Comparison of ENCODE assay signal across 21 cellular contexts in genomic region chr10:16819026-16819425, GRCh38. TPM values are rescaled to one million over a fixed set of nuclear protein-coding genes. Genes with fewer than 3 reads are reported as not detected.
DNase-seq lines count a peak whose midpoint lies in the region; ATAC-seq and TF ChIP-seq lines count a peak whose summit lies in the region.
"Had no signal": no experiment of that assay in that cellular context is flagged by ENCODE, and none has a peak within 500 bp of the region (broad histone marks: within the 10 kb centered on the region; RNA-seq: fewer than 3 reads in every experiment).

No MANE protein-coding gene starts in this region.

- H4K20me1 ChIP-seq in smooth muscle cell (ENCODE audit: low read depth), result no peaks in the 10 kb centered on the region

- H3K27me3 Mint-ChIP-seq in activated naive CD4-positive, alpha-beta T cell treated with anti-CD3 and anti-CD28 coated beads, Interleukin-2, amount 10 ng/mL, durations not matched to agents 7 days and 5 days, result peaks cover 9% of the 10 kb centered on the region
- peaks cover 8% of the 10 kb centered on the region for H3K27me3 Mint-ChIP-seq in endothelial cell (ENCODE audit: unreplicated experiment)
- H3K27me3 Mint-ChIP-seq: stimulated activated naive CD8-positive, alpha-beta T cell treated with anti-CD3 and anti-CD28 coated beads, Interleukin-15, Interleukin-2, amounts not matched to agents 100 ng/mL and 50 ng/mL, for 24 hours had no signal

- no peaks in the 10 kb centered on the region for H3K27me3 ChIP-seq in smooth muscle cell (ENCODE audit: low read depth)

- no peak overlapping the region for H3K4me3 Mint-ChIP-seq in activated naive CD4-positive, alpha-beta T cell treated with anti-CD3 and anti-CD28 coated beads, Interleukin-2, amount 10 ng/mL, durations not matched to agents 7 days and 5 days
- no peak overlapping the region for H3K4me3 Mint-ChIP-seq in endothelial cell (ENCODE audit: unreplicated experiment)

- peaks cover 26% of the 10 kb centered on the region for H3K36me3 Mint-ChIP-seq in activated naive CD4-positive, alpha-beta T cell treated with anti-CD3 and anti-CD28 coated beads, Interleukin-2, amount 10 ng/mL, durations not matched to agents 7 days and 5 days
- peaks cover 33% of the 10 kb centered on the region for H3K36me3 Mint-ChIP-seq in endothelial cell (ENCODE audit: low read depth, unreplicated experiment)

- H3F3A ChIP-seq in smooth muscle cell (ENCODE audit: low read depth), result peaks cover 9% of the 10 kb centered on the region

- no peak for DNase-seq in activated naive CD4-positive, alpha-beta T cell treated with anti-CD3 and anti-CD28 coated beads, Interleukin-2, amount 10 ng/mL, durations not matched to agents 7 days and 5 days
- no peak for DNase-seq in activated naive CD4-positive, alpha-beta T cell (lab: John Stamatoyannopoulos, UW)
- DNase-seq in NCI-H69 (lab: John Stamatoyannopoulos, UW) (peak; percentile 23), endothelial cell (ENCODE audit: low spot score) (no peak), smooth muscle cell (lab: John Stamatoyannopoulos, UW; ENCODE audit: unreplicated experiment) (no peak), anterior cingulate cortex (lab: John Stamatoyannopoulos, UW) (no peak)
- no peak for DNase-seq in central memory CD4-positive, alpha-beta T cell
- DNase-seq: activated CD4-positive, alpha-beta T cell treated with anti-CD3 and anti-CD28 coated beads for 48 hours; activated CD8-positive, alpha-beta memory T cell treated with anti-CD3 and anti-CD28 coated beads, Interleukin-2, amount 10 ng/mL, durations not matched to agents 7 days and 5 days; dermis blood vessel endothelial cell; left colon; NCI-H1436; NCI-H2081 treated with DMSO at 0.1 percent for 48 hours; nucleus accumbens; OCI-M1 had no signal

- H3K4me3 ChIP-seq in smooth muscle cell, result no peak overlapping the region
- H3K4me3 ChIP-seq: SK-N-MC had no signal

- peaks cover 25% of the 10 kb centered on the region for H3K79me2 ChIP-seq in smooth muscle cell (ENCODE audit: low read depth)

- no peak overlapping the region for H3K9ac ChIP-seq in smooth muscle cell (ENCODE audit: low read depth)

- H3K4me2 ChIP-seq in smooth muscle cell, result no peak overlapping the region

- peak overlapping the region; percentile 71 for H3K27ac Mint-ChIP-seq in activated naive CD4-positive, alpha-beta T cell treated with anti-CD3 and anti-CD28 coated beads, Interleukin-2, amount 10 ng/mL, durations not matched to agents 7 days and 5 days
- H3K27ac Mint-ChIP-seq in endothelial cell (ENCODE audit: unreplicated experiment), result peak overlapping the region; percentile 0
- H3K27ac Mint-ChIP-seq: GM23338 had no signal

- H3K9me3 Mint-ChIP-seq in activated naive CD4-positive, alpha-beta T cell treated with anti-CD3 and anti-CD28 coated beads, Interleukin-2, amount 10 ng/mL, durations not matched to agents 7 days and 5 days, result peaks cover 22% of the 10 kb centered on the region
- peaks cover 17% of the 10 kb centered on the region for H3K9me3 Mint-ChIP-seq in endothelial cell (ENCODE audit: unreplicated experiment)

- no peaks in the 10 kb centered on the region for H3K36me3 ChIP-seq in smooth muscle cell (ENCODE audit: low read depth)
- H3K36me3 ChIP-seq: thoracic aorta had no signal

- 79% methylated on average over 6 of the region's 6 CpGs for WGBS in smooth muscle cell (ENCODE audit: low lambda C conversion rate)

- no peaks in the 10 kb centered on the region for H3K9me3 ChIP-seq in smooth muscle cell (replicated peaks; ENCODE audit: low read depth)
- H3K9me3 ChIP-seq: thoracic aorta had no signal

- peaks cover 8% of the 10 kb centered on the region for H3K4me1 ChIP-seq in smooth muscle cell (ENCODE audit: low read depth)

- H3K4me1 Mint-ChIP-seq in activated naive CD4-positive, alpha-beta T cell treated with anti-CD3 and anti-CD28 coated beads, Interleukin-2, amount 10 ng/mL, durations not matched to agents 7 days and 5 days, result peaks cover 42% of the 10 kb centered on the region
- peaks cover 22% of the 10 kb centered on the region for H3K4me1 Mint-ChIP-seq in endothelial cell (ENCODE audit: unreplicated experiment)

- no peak overlapping the region for H3K27ac ChIP-seq in smooth muscle cell (ENCODE audit: low read depth)
- H3K27ac ChIP-seq: KMS-11, SK-N-MC had no signal

- CTCF ChIA-PET in activated naive CD4-positive, alpha-beta T cell treated with anti-CD3 and anti-CD28 coated beads, Interleukin-2, amount 10 ng/mL, durations not matched to agents 7 days and 5 days (lab: Charles Lee), result no interaction called here

- TF ChIP-seq CTCF in endothelial cell (IDR thresholded peaks at IDR 0.05; ENCODE audit: unreplicated experiment), result no peak
- no peak for TF ChIP-seq CTCF in smooth muscle cell (IDR thresholded peaks at IDR 0.05; ENCODE audit: borderline replicate concordance, insufficient read depth, poor library complexity, severe bottlenecking)

- ATAC-seq in GM21381 (IDR thresholded peaks at IDR 0.05; ENCODE audit: unreplicated experiment), result no peak
- ATAC-seq: activated CD8-positive, alpha-beta memory T cell treated with anti-CD3 and anti-CD28 coated beads, Interleukin-2, amount 10 ng/mL, durations not matched to agents 7 days and 5 days; GM23338; left colon had no signal

- H2AFZ ChIP-seq in smooth muscle cell (ENCODE audit: low read depth), result peak overlapping the region; percentile 75
- H2AFZ ChIP-seq: GM23338 had no signal

RNA-seq across cellular contexts. Expression of gene RSU1, which starts 1.8 kb away (rescaled TPM):
- total RNA-seq in endothelial cell (ENCODE audit: unreplicated experiment) (118 TPM), smooth muscle cell (95.9 and 110 TPM in 2 replicates)
- 113 and 128 TPM in 2 replicates for polyA plus RNA-seq in smooth muscle cell
